28 cellular contexts compared by ENCODE assay signal in the genomic region with DNA sequence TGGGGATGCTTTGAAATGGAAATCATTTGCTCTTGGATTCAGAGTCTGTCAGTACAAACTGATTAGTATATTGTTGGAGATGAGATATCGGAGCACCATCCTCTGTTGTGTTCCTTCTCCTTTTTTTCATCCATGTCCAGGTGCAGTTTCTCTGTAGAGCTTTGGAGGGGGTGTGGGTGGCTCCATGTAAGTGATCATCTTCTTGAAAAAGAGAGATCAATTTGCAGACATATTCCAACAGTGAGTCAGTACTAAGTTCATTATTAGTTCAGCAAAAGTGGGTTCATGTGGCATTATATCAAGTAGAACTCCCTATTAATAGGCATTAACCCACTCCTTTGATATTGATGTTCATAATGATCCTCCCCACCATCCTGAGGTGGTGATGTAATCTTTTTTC. TPM values are rescaled to one million over a fixed set of nuclear protein-coding genes. Genes with fewer than 3 reads are reported as not detected.
"Had no signal": no experiment of that assay in that cellular context is flagged by ENCODE, and none has a peak within 500 bp of the region (broad histone marks: within the 10 kb centered on the region; RNA-seq: fewer than 3 reads in every experiment).

No MANE protein-coding gene starts in this region.

- H3K27ac Mint-ChIP-seq: effector memory CD8-positive, alpha-beta T cell; endodermal cell; immature natural killer cell; mesothelial cell of epicardium; naive B cell had no signal

- H3K4me3 Mint-ChIP-seq: effector memory CD8-positive, alpha-beta T cell; endodermal cell; immature natural killer cell; mesothelial cell of epicardium; naive B cell had no signal

- DNase-seq: dermis blood vessel endothelial cell; dorsolateral prefrontal cortex; effector CD4-positive, alpha-beta T cell; effector memory CD8-positive, alpha-beta T cell; endodermal cell; erythroblast; esophagus squamous epithelium; foreskin fibroblast; foreskin melanocyte; gastrocnemius medialis; glutamatergic neuron; heart right ventricle; hippocampal formation; immature natural killer cell; islet precursor cell; kidney; kidney glomerular epithelial cell; left colon; left ventricle myocardium inferior; lower lobe of right lung; mesenchymal stem cell; mucosa of descending colon; naive B cell had no signal

- H3K36me3 ChIP-seq: esophagus squamous epithelium, gastrocnemius medialis, heart right ventricle, left ventricle myocardium inferior, lower lobe of right lung had no signal

- H3K4me3 ChIP-seq: coronary artery, dorsolateral prefrontal cortex, esophagus squamous epithelium, gastrocnemius medialis, heart right ventricle, left ventricle myocardium inferior, lower lobe of right lung, mucosa of descending colon had no signal

- ATAC-seq: effector memory CD8-positive, alpha-beta T cell; esophagus mucosa; gastrocnemius medialis; heart right ventricle; left colon; left lobe of liver; lower lobe of right lung; mucosa of descending colon had no signal

- H3K4me1 ChIP-seq: esophagus squamous epithelium, heart right ventricle, left ventricle myocardium inferior, lower lobe of right lung had no signal

- H3K27ac ChIP-seq: coronary artery, dorsolateral prefrontal cortex, epithelial cell of prostate, esophagus squamous epithelium, gastrocnemius medialis, heart right ventricle, left ventricle myocardium inferior, lower lobe of right lung had no signal

- H3K36me3 Mint-ChIP-seq: immature natural killer cell, mesothelial cell of epicardium, naive B cell had no signal

- H3K4me1 Mint-ChIP-seq: immature natural killer cell had no signal

- H3K27me3 ChIP-seq: esophagus squamous epithelium, gastrocnemius medialis, heart right ventricle had no signal

- H3K9me3 ChIP-seq: esophagus squamous epithelium, gastrocnemius medialis, heart right ventricle, left ventricle myocardium inferior, lower lobe of right lung, mucosa of descending colon had no signal

- H3K9me3 Mint-ChIP-seq: effector memory CD8-positive, alpha-beta T cell; endodermal cell; immature natural killer cell; mesothelial cell of epicardium; naive B cell had no signal

RNA-seq across cellular contexts. Expression of a gene that starts 18.9 kb away (rescaled TPM):
- polyA plus RNA-seq: immature natural killer cell had no signal
